22 cellular contexts compared by ENCODE assay signal in genomic region chr1:82491301-82491986, GRCh38.
DNase-seq lines count a peak whose midpoint lies in the region; ATAC-seq and TF ChIP-seq lines count a peak whose summit lies in the region.
"Had no signal": no experiment of that assay in that cellular context is flagged by ENCODE, and none has a peak within 500 bp of the region (broad histone marks: within the 10 kb centered on the region; RNA-seq: fewer than 3 reads in every experiment).

No MANE protein-coding gene starts in this region.

- peaks cover 23% of the 10 kb centered on the region for H3K9me3 Mint-ChIP-seq in osteocyte (ENCODE audit: unreplicated experiment)
- peaks cover 12% of the 10 kb centered on the region for H3K9me3 Mint-ChIP-seq in stimulated activated memory B cell treated with anti-CD40 and anti-IgM and Interleukin-4, amounts not matched to agents 10 μg/mL and 1 μg/mL and 100 μg/mL, for 72 hours

- no peak overlapping the region for H3K4me3 Mint-ChIP-seq in osteocyte (ENCODE audit: unreplicated experiment)
- H3K4me3 Mint-ChIP-seq in stimulated activated memory B cell treated with anti-CD40 and anti-IgM and Interleukin-4, amounts not matched to agents 10 μg/mL and 1 μg/mL and 100 μg/mL, for 72 hours: no peak overlapping the region
- H3K4me3 Mint-ChIP-seq: naive thymus-derived CD4-positive, alpha-beta T cell had no signal

- no peak for ATAC-seq in HG02884 (IDR thresholded peaks at IDR 0.05; ENCODE audit: unreplicated experiment)
- no peak for ATAC-seq in stimulated activated memory B cell treated with anti-CD40 and anti-IgM and Interleukin-4, amounts not matched to agents 10 μg/mL and 1 μg/mL and 100 μg/mL, for 72 hours
- ATAC-seq: esophagus mucosa; naive thymus-derived CD4-positive, alpha-beta T cell had no signal

- peaks cover 30% of the 10 kb centered on the region for H3K4me1 Mint-ChIP-seq in osteocyte (ENCODE audit: unreplicated experiment)
- no peaks in the 10 kb centered on the region for H3K4me1 Mint-ChIP-seq in stimulated activated memory B cell treated with anti-CD40 and anti-IgM and Interleukin-4, amounts not matched to agents 10 μg/mL and 1 μg/mL and 100 μg/mL, for 72 hours
- H3K4me1 Mint-ChIP-seq: naive thymus-derived CD4-positive, alpha-beta T cell had no signal

- TF ChIP-seq CTCF in AG10803 (conservative IDR thresholded peaks at IDR 0.05; ENCODE audit: low read length): no peak
- no peak for TF ChIP-seq CTCF in osteocyte (IDR thresholded peaks at IDR 0.05)

- H3K27ac Mint-ChIP-seq in osteocyte (ENCODE audit: unreplicated experiment): peak overlapping the region; percentile 69
- no peak overlapping the region for H3K27ac Mint-ChIP-seq in stimulated activated memory B cell treated with anti-CD40 and anti-IgM and Interleukin-4, amounts not matched to agents 10 μg/mL and 1 μg/mL and 100 μg/mL, for 72 hours
- H3K27ac Mint-ChIP-seq: naive thymus-derived CD4-positive, alpha-beta T cell; progenitor cell of endocrine pancreas had no signal

- H3K27me3 Mint-ChIP-seq in osteocyte (ENCODE audit: unreplicated experiment): no peaks in the 10 kb centered on the region
- no peaks in the 10 kb centered on the region for H3K27me3 Mint-ChIP-seq in stimulated activated memory B cell treated with anti-CD40 and anti-IgM and Interleukin-4, amounts not matched to agents 10 μg/mL and 1 μg/mL and 100 μg/mL, for 72 hours
- H3K27me3 Mint-ChIP-seq: naive thymus-derived CD4-positive, alpha-beta T cell; progenitor cell of endocrine pancreas had no signal

- DNase-seq in AG10803 (ENCODE audit: low read depth) (peak; percentile 25), NCI-H2171 treated with DMSO at 0.1 percent for 48 hours (lab: John Stamatoyannopoulos, UW) (peak; percentile 74), fibroblast of gingiva (ENCODE audit: low read depth) (peak; percentile 96), osteocyte (ENCODE audit: extremely low spot score, unreplicated experiment) (no peak), superior temporal gyrus (ENCODE audit: extremely low spot score) (no peak), foreskin melanocyte (no peak)
- DNase-seq: activated CD4-positive, alpha-beta T cell treated with anti-CD3 and anti-CD28 coated beads, Interleukin-2, amount 50 U/mL, for 1 hour; activated gamma-delta T cell treated with Interleukin-2 at 50 U/mL for 16 hours; amniotic stem cell; COR-L47; effector CD8-positive, alpha-beta T cell; KG1; naive thymus-derived CD4-positive, alpha-beta T cell; NCI-H1092; NCI-H526; stimulated activated CD4-positive, alpha-beta T cell treated with anti-CD3 and anti-CD28 coated beads, Interleukin-12 subunit alpha, Interleukin-12 subunit beta, amount 100 ng/mL, for 4 hours; stimulated activated CD8-positive, alpha-beta memory T cell treated with anti-CD3 and anti-CD28 coated beads, Interleukin-4, amount 100 ng/mL, for 48 hours; testis had no signal

- H3K36me3 Mint-ChIP-seq in osteocyte (ENCODE audit: unreplicated experiment): peaks cover 13% of the 10 kb centered on the region
- no peaks in the 10 kb centered on the region for H3K36me3 Mint-ChIP-seq in stimulated activated memory B cell treated with anti-CD40 and anti-IgM and Interleukin-4, amounts not matched to agents 10 μg/mL and 1 μg/mL and 100 μg/mL, for 72 hours

- H3K4me3 ChIP-seq in AG10803 (ENCODE audit: low read length): no peak overlapping the region
- H3K4me3 ChIP-seq: testis had no signal

Comparison
In these comparisons a context has a peak if more than half of its experiments do, and no peak if none do; other contexts are left out.
1. DNase-seq: peak in AG10803 (single experiment), NCI-H2171 treated with DMSO at 0.1 percent for 48 hours (single experiment) and fibroblast of gingiva (single experiment); none in osteocyte (single experiment), superior temporal gyrus (single experiment) and foreskin melanocyte (single experiment).